ENCODE assay signal across 10 cellular contexts in the genomic region with DNA sequence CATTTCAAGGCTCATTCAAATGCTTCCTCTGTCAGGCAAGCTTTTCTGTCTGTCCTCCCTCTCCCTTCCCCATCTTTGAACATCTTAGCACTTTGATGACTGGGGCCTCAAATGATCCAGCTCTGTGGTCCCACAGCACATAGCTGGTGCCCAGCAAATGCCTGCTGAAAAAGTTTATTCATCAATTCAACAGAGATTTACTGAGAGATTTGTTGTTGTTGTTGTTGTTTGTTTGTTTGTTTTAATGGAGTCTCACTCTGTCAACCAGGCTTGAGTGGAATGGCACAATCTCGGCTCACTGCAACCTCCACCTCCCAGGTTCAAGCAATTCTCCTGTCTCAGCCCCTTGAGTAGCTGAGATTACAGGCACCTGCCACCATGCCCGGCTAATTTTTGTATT. TPM values are rescaled to one million over a fixed set of nuclear protein-coding genes. Genes with fewer than 3 reads are reported as not detected.
"Had no signal": no experiment of that assay in that cellular context is flagged by ENCODE, and none has a peak within 500 bp of the region (broad histone marks: within the 10 kb centered on the region; RNA-seq: fewer than 3 reads in every experiment).

No MANE protein-coding gene starts in this region.

- H3K4me3 ChIP-seq: GM23248, HAP-1, K562 had no signal

- DNase-seq: GM23248, GOT3, H7, IMR-90, KG1 had no signal

- H2AFZ ChIP-seq: GM23248 had no signal

- H3K36me3 ChIP-seq: HAP-1 had no signal

- H3K9ac ChIP-seq: GM23248 had no signal

- ATAC-seq: HCT116, K562 had no signal

- H3K27ac ChIP-seq: GM23248 had no signal

RNA-seq across cellular contexts. Expression of a gene that starts 23.2 kb away (rescaled TPM):
- total RNA-seq: GM23248, H4, HT-29, IMR-90 had no signal
- polyA plus RNA-seq: GM23248, IMR-90 had no signal
